ENCODE assay signal across 20 cellular contexts in genomic region chr16:30846649-30847402, GRCh38. TPM values are rescaled to one million over a fixed set of nuclear protein-coding genes. Genes with fewer than 3 reads are reported as not detected.
"Had no signal": no experiment of that assay in that cellular context is flagged by ENCODE, and none has a peak within 500 bp of the region (broad histone marks: within the 10 kb centered on the region; RNA-seq: fewer than 3 reads in every experiment).

No MANE protein-coding gene starts in this region.

- ATAC-seq: activated naive CD8-positive, alpha-beta T cell treated with anti-CD3 and anti-CD28 coated beads, Interleukin-2, amount 50 U/mL, for 24 hours; activated T-cell treated with anti-CD3 and anti-CD28 coated beads, Interleukin-2, amount 50 U/mL, for 4 hours; stimulated activated naive CD8-positive, alpha-beta T cell treated with anti-CD3 and anti-CD28 coated beads, Interleukin-15, Interleukin-2, amounts not matched to agents 100 U/mL and 50 U/mL, for 24 hours had no signal

- H3K27me3 ChIP-seq: tibial nerve had no signal

- DNase-seq: activated CD4-positive, alpha-beta T cell treated with anti-CD3 and anti-CD28 coated beads, Interleukin-2, amount 50 U/mL, for 1 hour; activated CD4-positive, CD25-positive, alpha-beta regulatory T cell treated with anti-CD3 and anti-CD28 coated beads, Interleukin-2, amount 50 U/mL, for 72 hours; activated CD8-positive, alpha-beta memory T cell treated with anti-CD3 and anti-CD28 coated beads, Interleukin-2, amount 50 U/mL, for 4 hours; activated naive CD4-positive, alpha-beta T cell treated with anti-CD3 and anti-CD28 coated beads, Interleukin-2, amount 10 ng/mL, durations not matched to agents 7 days and 5 days; activated naive CD8-positive, alpha-beta T cell treated with anti-CD3 and anti-CD28 coated beads, Interleukin-2, amount 50 U/mL, for 24 hours; activated T-cell treated with anti-CD3 and anti-CD28 coated beads, Interleukin-2, amount 50 U/mL, for 4 hours; anterior cingulate cortex; cortex of kidney; hippocampal formation; islet precursor cell; midbrain; nephron progenitor cell; occipital lobe; posterior cingulate gyrus; retina; stimulated activated naive CD8-positive, alpha-beta T cell treated with anti-CD3 and anti-CD28 coated beads, Interleukin-15, Interleukin-2, amounts not matched to agents 100 U/mL and 50 U/mL, for 24 hours; substantia nigra had no signal

- H3K27ac ChIP-seq: tibial nerve had no signal

- FAIRE-seq: urothelium cell line had no signal

- H3K4me3 ChIP-seq: skin epidermis, tibial nerve had no signal

- H3K9me3 ChIP-seq: tibial nerve had no signal

RNA-seq across cellular contexts. Expression of gene CTF1, which starts 49.6 kb away (rescaled TPM):
- total RNA-seq: occipital lobe had no signal
